11 cellular contexts compared by ENCODE assay signal in the genomic region with DNA sequence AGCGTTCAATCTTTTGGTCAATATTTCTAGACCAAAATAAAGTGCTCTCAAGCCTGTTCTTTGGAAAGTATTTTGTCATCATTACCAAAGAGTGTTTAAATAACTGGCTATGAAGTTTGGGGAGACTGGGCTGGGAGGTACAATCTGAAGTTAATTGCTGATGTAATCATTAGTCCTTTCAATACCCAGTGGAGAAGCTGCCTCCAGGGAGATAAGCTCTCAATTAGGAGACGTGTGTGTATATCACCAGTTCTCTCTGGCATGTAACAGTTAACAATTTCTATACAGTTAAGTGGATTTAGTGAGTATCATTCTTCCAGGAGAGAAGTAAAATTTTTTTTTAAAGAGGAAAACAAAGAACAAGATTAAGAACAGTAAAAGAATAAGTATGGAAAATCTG. TPM values are rescaled to one million over a fixed set of nuclear protein-coding genes. Genes with fewer than 3 reads are reported as not detected.
DNase-seq lines count a peak whose midpoint lies in the region; ATAC-seq and TF ChIP-seq lines count a peak whose summit lies in the region.
"Had no signal": no experiment of that assay in that cellular context is flagged by ENCODE, and none has a peak within 500 bp of the region (broad histone marks: within the 10 kb centered on the region; RNA-seq: fewer than 3 reads in every experiment).

No MANE protein-coding gene starts in this region.

- H3K27ac ChIP-seq in HUES6 (ENCODE audit: low read depth, low read length), result no peak overlapping the region
- peak overlapping the region; percentile 84 for H3K27ac ChIP-seq in colonic mucosa
- H3K27ac ChIP-seq in lower lobe of right lung, result peak overlapping the region; percentile 93
- peak overlapping the region in 4 of 5 donors; percentile 92 to 97 (median 94) for H3K27ac ChIP-seq in stomach

- no peak for DNase-seq in colonic mucosa
- no peak for DNase-seq in lower lobe of right lung
- no peak for DNase-seq in stomach
- DNase-seq in RKO (ENCODE audit: low spot score), result no peak
- DNase-seq in HEK293T (ENCODE audit: extremely low spot score), result no peak
- no peak for DNase-seq in sciatic nerve (ENCODE audit: low spot score)
- DNase-seq: amygdala, DMS 273 treated with DMSO at 0.1 percent for 48 hours, posterior cingulate gyrus had no signal

- H3K9ac ChIP-seq in HUES6 (ENCODE audit: low read length) (peak overlapping the region; percentile 93), colonic mucosa (ENCODE audit: low read depth in 2 of 2, low read length in 2 of 2) (peak overlapping the region in 1 of 2 donors; percentile 22)

- WGBS in stomach, 5 donors, result 12 to 31% (median 17%) methylated on average over 2 of the region's 2 CpGs

- CTCF ChIA-PET in HEK293T (lab: Yijun Ruan, JAX), result interaction anchor here (1.0 kb wide), 3 partner anchors 47 to 116 kb away, joined by 3 to 4 read pairs (median 3); no protein-coding TSS in a partner anchor

- TF ChIP-seq POLR2A in stomach (IDR thresholded peaks at IDR 0.05), result no peak

- no peak for TF ChIP-seq EP300 in stomach (IDR thresholded peaks at IDR 0.05)

- H3K9me3 ChIP-seq in HUES6 (ENCODE audit: control insufficient read depth, insufficient read depth, low read depth, low read length), result no peaks in the 10 kb centered on the region
- H3K9me3 ChIP-seq in colonic mucosa, result no peaks in the 10 kb centered on the region
- H3K9me3 ChIP-seq in lower lobe of right lung, result no peaks in the 10 kb centered on the region
- H3K9me3 ChIP-seq in stomach, result no peaks in the 10 kb centered on the region

- peak overlapping the region; percentile 92 for H3K4me3 ChIP-seq in HUES6 (ENCODE audit: low read depth, low read length)
- H3K4me3 ChIP-seq in colonic mucosa, result peak overlapping the region; percentile 48
- H3K4me3 ChIP-seq in lower lobe of right lung, result peak overlapping the region; percentile 78
- peak overlapping the region; percentile 63 to 86 (median 72) for H3K4me3 ChIP-seq in stomach

- intact Hi-C loops in colonic mucosa (cut with DNase I) (loop anchor here (5.0 kb wide), 1 partner anchor 42 kb away; no protein-coding TSS in a partner anchor), lower lobe of right lung (cut with DNase I) (loop anchor here (10.0 kb wide), 1 partner anchor 71 kb away; no protein-coding TSS in a partner anchor), stomach (cut with DNase I; ENCODE audit: low total_unique reads) (no loop called here), sciatic nerve (cut with DNase I) (loop anchor here (10.0 kb wide), 1 partner anchor 61 kb away; no protein-coding TSS in a partner anchor)

- H3K36me3 ChIP-seq in HUES6 (ENCODE audit: control insufficient read depth, insufficient read depth, low read length) (peaks cover under 1% of the 10 kb centered on the region), colonic mucosa (no peaks in the 10 kb centered on the region), lower lobe of right lung (no peaks in the 10 kb centered on the region), stomach (no peaks in the 10 kb centered on the region)

- peaks cover 7% of the 10 kb centered on the region; the same call in 1 of the 2 replicates for H3K27me3 ChIP-seq in HUES6 (ENCODE audit: control insufficient read depth, insufficient read depth, low read length)
- H3K27me3 ChIP-seq in colonic mucosa, result peaks cover 28% of the 10 kb centered on the region
- H3K27me3 ChIP-seq in lower lobe of right lung (ENCODE audit: low read depth), result peaks cover 20% of the 10 kb centered on the region
- H3K27me3 ChIP-seq in stomach, result peaks cover 0 to 69% (median 36%) of the 10 kb centered on the region in 3 donors

- no peak for TF ChIP-seq CTCF in colonic mucosa (IDR thresholded peaks at IDR 0.05)
- TF ChIP-seq CTCF in lower lobe of right lung (IDR thresholded peaks at IDR 0.05), result no peak
- no peak for TF ChIP-seq CTCF in stomach (IDR thresholded peaks at IDR 0.05)

- POLR2A ChIA-PET in HEK293T (lab: Yijun Ruan, JAX), result interaction anchor here (1.0 kb wide), 1 partner anchor 32 kb away, joined by 3 read pairs; no protein-coding TSS in a partner anchor

- H3K4me1 ChIP-seq in HUES6 (ENCODE audit: control insufficient read depth, insufficient read depth, low read length) (peaks cover 33% of the 10 kb centered on the region), colonic mucosa (no peaks in the 10 kb centered on the region), lower lobe of right lung (peaks cover 30% of the 10 kb centered on the region), stomach (peaks cover 36 to 86% (median 60%) of the 10 kb centered on the region in 4 donors)

- ATAC-seq in lower lobe of right lung (no peak), HG02970 (IDR thresholded peaks at IDR 0.05; ENCODE audit: low FRiP score, unreplicated experiment) (no peak), sciatic nerve (no peak)

TF ChIP-seq in HEK293T, 16 proteins besides CTCF, POLR2A, EP300 and RAD21:
- TF ChIP-seq NFRKB (IDR thresholded peaks at IDR 0.05) (no peak), LEF1 (IDR thresholded peaks at IDR 0.05; ENCODE audit: borderline replicate concordance) (no peak), FOXK2 (IDR thresholded peaks at IDR 0.05) (no peak), CTBP1 (IDR thresholded peaks at IDR 0.05; ENCODE audit: borderline replicate concordance) (no peak)

RNA-seq across cellular contexts. Expression of a gene that starts 1.4 kb away (rescaled TPM):
- total RNA-seq in colonic mucosa (10 to 100 TPM; 27.0 to 97.0 TPM), lower lobe of right lung (161 TPM), stomach (100 to 1,000 TPM; 132 to 798 (median 175) TPM), sciatic nerve (423 TPM)
- polyA plus RNA-seq in stomach, result 10 to 100 TPM; 18.8 to 59.0 (median 30.6) TPM

RNA-seq across cellular contexts. Expression of a gene that starts 1.5 kb away (rescaled TPM):
- 100 to 1,000 TPM in 1 of 2 donors, 10 to 100 TPM in 1; 61.1 to 111 TPM for total RNA-seq in colonic mucosa
- total RNA-seq in lower lobe of right lung, result 185 TPM
- 100 to 1,000 TPM; 134 to 531 (median 366) TPM for total RNA-seq in stomach
- 10 to 100 TPM; 24.0 to 96.6 (median 38.4) TPM for polyA plus RNA-seq in stomach
- 417 TPM for total RNA-seq in sciatic nerve
